In genomic region chr15:36066757-36067156, GRCh38 we compare ENCODE assay signal across 13 cellular contexts.
"Had no signal": no experiment of that assay in that cellular context is flagged by ENCODE, and none has a peak within 500 bp of the region (broad histone marks: within the 10 kb centered on the region; RNA-seq: fewer than 3 reads in every experiment).

No MANE protein-coding gene starts in this region.

- H3K27ac ChIP-seq: ovary, suprapubic skin had no signal

- DNase-seq: activated naive CD4-positive, alpha-beta T cell; activated naive CD8-positive, alpha-beta T cell treated with anti-CD3 and anti-CD28 coated beads, Interleukin-2, amount 10 ng/mL, durations not matched to agents 7 days and 5 days; effector memory CD8-positive, alpha-beta T cell; glutamatergic neuron; left cardiac atrium; ovary; stimulated activated CD4-positive, alpha-beta T cell treated with anti-CD3 and anti-CD28 coated beads, Interleukin-15, amount 100 ng/mL, for 24 hours; stimulated activated CD4-positive, alpha-beta T cell treated with anti-CD3 and anti-CD28 coated beads, Interleukin-4, amount 100 ng/mL, for 1 hour; stimulated activated naive CD8-positive, alpha-beta T cell treated with anti-CD3 and anti-CD28 coated beads, Interleukin-15, Interleukin-2, amounts not matched to agents 100 U/mL and 50 U/mL, for 24 hours; T-helper 1 cell; T1000 had no signal

- ATAC-seq: activated CD4-positive, CD25-positive, alpha-beta regulatory T cell treated with anti-CD3 and anti-CD28 coated beads, Interleukin-2, amount 50 U/mL, for 24 hours; effector memory CD8-positive, alpha-beta T cell; stimulated activated naive CD8-positive, alpha-beta T cell treated with anti-CD3 and anti-CD28 coated beads, Interleukin-15, Interleukin-2, amounts not matched to agents 100 U/mL and 50 U/mL, for 24 hours had no signal

- H3K27me3 ChIP-seq: ovary, suprapubic skin had no signal

- H3K36me3 ChIP-seq: ovary, suprapubic skin had no signal

- H3K4me3 ChIP-seq: ovary, suprapubic skin had no signal

- H3K9me3 ChIP-seq: ovary, suprapubic skin had no signal
